ENCODE assay signal across 9 cellular contexts in the genomic region with DNA sequence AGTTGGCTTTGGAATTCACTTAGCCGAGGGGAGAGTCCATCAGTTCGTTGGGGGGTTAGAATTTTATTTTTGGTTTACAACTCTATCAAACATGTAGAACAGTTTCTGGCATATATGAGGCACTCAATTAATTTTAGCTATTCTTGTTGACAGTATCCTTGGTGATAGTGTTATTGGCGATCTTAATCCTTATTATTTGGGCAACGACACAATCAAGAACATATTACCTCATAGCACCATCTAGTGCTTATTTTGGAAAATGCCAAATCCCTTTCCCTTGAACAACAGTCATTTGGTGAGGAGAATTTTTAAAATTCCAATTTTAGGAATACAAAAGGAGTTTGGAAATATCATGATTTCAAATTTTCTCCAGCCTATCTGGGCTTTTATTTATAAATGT.
DNase-seq lines count a peak whose midpoint lies in the region; ATAC-seq and TF ChIP-seq lines count a peak whose summit lies in the region.
"Had no signal": no experiment of that assay in that cellular context is flagged by ENCODE, and none has a peak within 500 bp of the region (broad histone marks: within the 10 kb centered on the region; RNA-seq: fewer than 3 reads in every experiment).

No MANE protein-coding gene starts in this region.

- no peaks in the 10 kb centered on the region for H3K9me3 ChIP-seq in tibial artery

- no peaks in the 10 kb centered on the region for H3K27me3 ChIP-seq in tibial artery

- H3K4me3 ChIP-seq in fibroblast of mammary gland (ENCODE audit: control insufficient read depth, low read depth, low read length) (no peak overlapping the region), tibial artery (no peak overlapping the region)

- ATAC-seq in HG02840 (IDR thresholded peaks at IDR 0.05; ENCODE audit: low FRiP score, unreplicated experiment), result no peak

- H3K4me1 ChIP-seq in tibial artery, result no peaks in the 10 kb centered on the region

- no peaks in the 10 kb centered on the region for H3K36me3 ChIP-seq in tibial artery

- DNase-seq in NCI-H748 (lab: John Stamatoyannopoulos, UW; ENCODE audit: unreplicated experiment), result peak; percentile 44
- DNase-seq in NCI-H748 treated with DMSO at 0.1 percent for 48 hours (lab: John Stamatoyannopoulos, UW), result no peak
- peak; percentile 42 for DNase-seq in OCI-M1 (lab: John Stamatoyannopoulos, UW)
- peak; percentile 42 for DNase-seq in fibroblast of mammary gland (ENCODE audit: low read depth)
- no peak for DNase-seq in tibial artery
- DNase-seq in stimulated activated CD4-positive, alpha-beta T cell treated with anti-CD3 and anti-CD28 coated beads, Interleukin-2, amount 100 ng/mL, for 24 hours, result no peak
- DNase-seq in NCI-H1694 treated with DMSO at 0.1 percent for 48 hours (lab: John Stamatoyannopoulos, UW), result no peak
- DNase-seq: activated effector memory CD4-positive, alpha-beta T cell treated with Interleukin-2 at 50 U/mL for 16 hours had no signal

- H3K27ac ChIP-seq in tibial artery, result no peak overlapping the region

- intact Hi-C loops in tibial artery (cut with DNase I; ENCODE audit: low total_unique reads), result no loop called here

- TF ChIP-seq CTCF in fibroblast of mammary gland (conservative IDR thresholded peaks at IDR 0.05; ENCODE audit: control insufficient read depth, insufficient read depth, low read depth, low read length), result peak; percentile 52
- TF ChIP-seq CTCF in tibial artery (IDR thresholded peaks at IDR 0.05), result peak; percentile 25 to 29

Comparison
In these comparisons a context has a peak if more than half of its experiments do, and no peak if none do; other contexts are left out.
1. DNase-seq: peak in NCI-H748 (single experiment), OCI-M1 (single experiment) and fibroblast of mammary gland (single experiment); none in NCI-H748 treated with DMSO at 0.1 percent for 48 hours (single experiment), tibial artery (0 of 2), stimulated activated CD4-positive, alpha-beta T cell treated with anti-CD3 and anti-CD28 coated beads, Interleukin-2, amount 100 ng/mL, for 24 hours (0 of 2) and NCI-H1694 treated with DMSO at 0.1 percent for 48 hours (single experiment).